In genomic region chr6:2945069-2945452, GRCh38 we compare ENCODE assay signal across 19 cellular contexts. TPM values are rescaled to one million over a fixed set of nuclear protein-coding genes. Genes with fewer than 3 reads are reported as not detected.
A peak's percentile ranks its signal among the peaks of the same experiment; 100 is the strongest.
DNase-seq lines count a peak whose midpoint lies in the region; ATAC-seq and TF ChIP-seq lines count a peak whose summit lies in the region.
"Had no signal": no experiment of that assay in that cellular context is flagged by ENCODE, and none has a peak within 500 bp of the region (broad histone marks: within the 10 kb centered on the region; RNA-seq: fewer than 3 reads in every experiment).

No MANE protein-coding gene starts in this region.

- TF ChIP-seq POLR2A in Peyer's patch (IDR thresholded peaks at IDR 0.05), result no peak

- H3K4me1 ChIP-seq in Peyer's patch (peaks cover 0 to 8% (median 0%) of the 10 kb centered on the region in 4 donors), stomach smooth muscle (ENCODE audit: control insufficient read depth, insufficient read depth, low read length) (peaks cover 2% of the 10 kb centered on the region)
- H3K4me1 ChIP-seq: BE2C had no signal

- no peak overlapping the region for H3K9ac ChIP-seq in stomach smooth muscle (ENCODE audit: low read length in 2 of 2)

- H3K36me3 ChIP-seq in Peyer's patch, result peaks cover 0 to 33% (median 0%) of the 10 kb centered on the region in 3 donors
- peaks cover 21 to 22% of the 10 kb centered on the region in 2 donors for H3K36me3 ChIP-seq in stomach smooth muscle (ENCODE audit: control insufficient read depth in 2 of 2, insufficient read depth in 2 of 2, low read length in 2 of 2)
- H3K36me3 ChIP-seq: BE2C had no signal

- no peaks in the 10 kb centered on the region for H3K9me3 ChIP-seq in Peyer's patch
- H3K9me3 ChIP-seq in stomach smooth muscle (ENCODE audit: control insufficient read depth in 2 of 2, low read length in 2 of 2), result no peaks in the 10 kb centered on the region
- H3K9me3 ChIP-seq: adrenal gland, BE2C, Caco-2, neutrophil had no signal

- no peak for ATAC-seq in GM19023 (IDR thresholded peaks at IDR 0.05; ENCODE audit: unreplicated experiment)

- H3K27ac ChIP-seq in Peyer's patch, result no peak overlapping the region
- peak overlapping the region; percentile 18 for H3K27ac ChIP-seq in stomach smooth muscle (ENCODE audit: low read length)
- H3K27ac ChIP-seq: adrenal gland, neutrophil, PC-9, skin epidermis had no signal

- DNase-seq in activated CD8-positive, alpha-beta memory T cell treated with anti-CD3 and anti-CD28 coated beads, Interleukin-2, amount 50 U/mL, for 48 hours, result peak; percentile 44
- DNase-seq in activated CD8-positive, alpha-beta memory T cell treated with anti-CD3 and anti-CD28 coated beads, Interleukin-2, amount 50 U/mL, for 4 hours, result no peak
- DNase-seq in Peyer's patch (peak in 2 of 3 donors; percentile 15 to 34), islet precursor cell (peak; percentile 47), NOMO-1 treated with DMSO at 0.1 percent for 48 hours (lab: John Stamatoyannopoulos, UW; ENCODE audit: unreplicated experiment) (no peak), hepatic stellate cell (ENCODE audit: low spot score) (no peak)
- DNase-seq: activated CD4-positive, alpha-beta T cell treated with anti-CD3 and anti-CD28 coated beads, Interleukin-2, amount 10 ng/mL, durations not matched to agents 24 days and 14 days; BE2C; Caco-2; NCI-H1048; NCI-H187 treated with DMSO at 0.1 percent for 48 hours; NCI-H226; PC-9; stimulated activated naive B cell treated with anti-CD40 and anti-IgM and Interleukin-4, amounts not matched to agents 10 μg/mL and 1 μg/mL and 100 μg/mL, for 72 hours had no signal

- H3K4me3 ChIP-seq in Peyer's patch, result no peak overlapping the region
- H3K4me3 ChIP-seq in stomach smooth muscle (ENCODE audit: low read length in 2 of 2), result no peak overlapping the region
- H3K4me3 ChIP-seq: adrenal gland, PC-9, skin epidermis had no signal

- no peaks in the 10 kb centered on the region for H3K27me3 ChIP-seq in Peyer's patch
- no peaks in the 10 kb centered on the region for H3K27me3 ChIP-seq in stomach smooth muscle (ENCODE audit: control insufficient read depth in 1 of 2, insufficient read depth in 2 of 2, low read length in 2 of 2)
- H3K27me3 ChIP-seq: adrenal gland, BE2C, neutrophil had no signal

- no peak for TF ChIP-seq CTCF in Peyer's patch (IDR thresholded peaks at IDR 0.05)

RNA-seq across cellular contexts. Expression of gene SERPINB6, which starts 26.3 kb away (rescaled TPM):
- 100 to 1,000 TPM; 170 to 462 (median 219) TPM for total RNA-seq in Peyer's patch

RNA-seq across cellular contexts. Expression of gene SERPINB9, which starts 42.0 kb away (rescaled TPM):
- total RNA-seq in Peyer's patch, result 10 to 100 TPM in 1 of 4 donors, 1 to 10 TPM in 3; 2.9 to 13.2 (median 4.0) TPM

RNA-seq across cellular contexts. Expression of gene NQO2, which starts 54.6 kb away (rescaled TPM):
- total RNA-seq in Peyer's patch, result 10 to 100 TPM; 22.1 to 60.8 (median 29.3) TPM

Comparison
In these comparisons a context has a peak if more than half of its experiments do, and no peak if none do; other contexts are left out.
1. DNase-seq: peak in activated CD8-positive, alpha-beta memory T cell treated with anti-CD3 and anti-CD28 coated beads, Interleukin-2, amount 50 U/mL, for 48 hours (single experiment), Peyer's patch (2 of 3) and islet precursor cell (single experiment); none in activated CD8-positive, alpha-beta memory T cell treated with anti-CD3 and anti-CD28 coated beads, Interleukin-2, amount 50 U/mL, for 4 hours (single experiment), NOMO-1 treated with DMSO at 0.1 percent for 48 hours (single experiment) and hepatic stellate cell (single experiment).